In genomic region chr15:45399381-45400212, GRCh38 we compare ENCODE assay signal across 8 cellular contexts. TPM values are rescaled to one million over a fixed set of nuclear protein-coding genes. Genes with fewer than 3 reads are reported as not detected.
DNase-seq lines count a peak whose midpoint lies in the region; ATAC-seq, FAIRE-seq and TF ChIP-seq lines count a peak whose summit lies in the region.

No MANE protein-coding gene starts in this region.

- H4K8ac ChIP-seq in H1 (ENCODE audit: extremely low read depth, insufficient read depth, low read length): no peak overlapping the region

- peaks cover 19% of the 10 kb centered on the region for H3K4me1 ChIP-seq in CD8-positive, alpha-beta T cell (ENCODE audit: insufficient read depth, low read length)
- H3K4me1 ChIP-seq in HEK293 (ENCODE audit: control insufficient read depth, insufficient read depth, low read length) (no peaks in the 10 kb centered on the region), OCI-LY3 (ENCODE audit: low read length) (peaks cover 37% of the 10 kb centered on the region), H1 (replicated peaks in 1 of 4; ENCODE audit: control insufficient read depth in 3 of 4, insufficient read depth in 4 of 4, low read length in 3 of 4) (peaks cover 0 to 7% (median 0%) of the 10 kb centered on the region in 4 experiments; a peak in 2 of 7 replicates)

- H3K27ac ChIP-seq in CD8-positive, alpha-beta T cell (ENCODE audit: low read depth, low read length): no peak overlapping the region
- H3K27ac ChIP-seq in HEK293 (ENCODE audit: extremely low read depth, low read depth, low read length): no peak overlapping the region
- no peak overlapping the region for H3K27ac ChIP-seq in OCI-LY3 (ENCODE audit: low read length)
- no peak overlapping the region for H3K27ac ChIP-seq in H1 (ENCODE audit: low read depth, low read length)

- H2AK5ac ChIP-seq in H1 (ENCODE audit: low read depth, low read length): no peak overlapping the region

- H4K5ac ChIP-seq in H1 (ENCODE audit: insufficient read length, low read depth, low read length): no peak overlapping the region

- peaks cover 11% of the 10 kb centered on the region for H4K20me1 ChIP-seq in OCI-LY3 (ENCODE audit: insufficient read depth, low read length)
- H4K20me1 ChIP-seq in H1 (replicated peaks in 1 of 2; ENCODE audit: control insufficient read depth in 1 of 2, insufficient read depth in 2 of 2, low read length in 2 of 2): peaks cover 0 to 4% of the 10 kb centered on the region in 2 experiments

- no peak overlapping the region for H3K4me3 ChIP-seq in CD8-positive, alpha-beta T cell (ENCODE audit: low read depth, low read length)
- H3K4me3 ChIP-seq in HEK293 (ENCODE audit: low read depth, low read length) (no peak overlapping the region), OCI-LY3 (ENCODE audit: low read length) (no peak overlapping the region), H1 (ENCODE audit: extremely low read depth in 1 of 4, insufficient read depth in 2 of 4, low read depth in 3 of 4, low read length in 4 of 4) (no peak overlapping the region)

- no peak overlapping the region for H3K14ac ChIP-seq in H1 (ENCODE audit: insufficient read length)

- H3K79me2 ChIP-seq in OCI-LY3 (ENCODE audit: low read length): peaks cover 35% of the 10 kb centered on the region
- peaks cover 4 to 16% of the 10 kb centered on the region in 2 experiments for H3K79me2 ChIP-seq in H1 (ENCODE audit: control insufficient read depth in 1 of 2, insufficient read depth in 2 of 2, low read length in 2 of 2)

- no peak overlapping the region for H2BK12ac ChIP-seq in H1 (ENCODE audit: low read depth, low read length)

- no peak overlapping the region for H4K91ac ChIP-seq in H1 (replicated peaks; ENCODE audit: insufficient read length, low read length)

- 47% methylated on average over 6 of the region's 6 CpGs; no CpG with 5 or more reads in 1 of the 2 experiments for WGBS in H1 (ENCODE audit: extremely low coverage in 1 of 2, insufficient coverage in 1 of 2, insufficient read length in 1 of 2, insufficient replicate concordance in 2 of 2, low coverage in 1 of 2, low lambda C conversion rate in 2 of 2, missing lambda C conversion rate in 1 of 2), 2 experiments

- H3K9ac ChIP-seq in OCI-LY3 (ENCODE audit: low read length) (no peak overlapping the region), H1 (replicated peaks in 1 of 4; ENCODE audit: extremely low read depth in 1 of 4, low read depth in 3 of 4, low read length in 3 of 4) (no peak overlapping the region)

- CTCF ChIA-PET in CD8-positive, alpha-beta T cell (lab: Charles Lee): interaction anchor here (1.1 to 5.4 kb wide), 21 partner anchors 9 to 278 kb away, joined by 3 to 52 read pairs (median 6); no protein-coding TSS in a partner anchor
- CTCF ChIA-PET in HEK293 (lab: Yijun Ruan, JAX): interaction anchor here (0.6 to 6.5 kb wide), 14 partner anchors 9 to 273 kb away, joined by 3 to 57 read pairs (median 4); no protein-coding TSS in a partner anchor
- CTCF ChIA-PET in H1 (lab: Charles Lee; ENCODE audit: partially characterized antibody): interaction anchor here (0.7 to 9.3 kb wide), 27 partner anchors 8 to 239 kb away, joined by 3 to 97 read pairs (median 4); no protein-coding TSS in a partner anchor

- H3K36me3 Mint-ChIP-seq in CD8-positive, alpha-beta T cell: peaks cover 7% of the 10 kb centered on the region
- H3K36me3 Mint-ChIP-seq in neural crest cell (ENCODE audit: low read depth): no peaks in the 10 kb centered on the region

- H3K4me2 ChIP-seq in OCI-LY3 (ENCODE audit: low read length) (no peak overlapping the region), H1 (ENCODE audit: insufficient read depth in 1 of 2, low read depth in 2 of 2, low read length in 2 of 2) (no peak overlapping the region)

- no peak overlapping the region for H2BK20ac ChIP-seq in H1 (ENCODE audit: low read length)

- no peak overlapping the region for H3K4me3 Mint-ChIP-seq in CD8-positive, alpha-beta T cell
- peak overlapping the region; percentile 82 for H3K4me3 Mint-ChIP-seq in neural crest cell
- no peak overlapping the region for H3K4me3 Mint-ChIP-seq in stimulated activated naive CD8-positive, alpha-beta T cell treated with anti-CD3 and anti-CD28 coated beads, Interleukin-15, amount 100 ng/mL, for 72 hours

- H2BK15ac ChIP-seq in H1 (ENCODE audit: low read length): no peak overlapping the region

- peaks cover 22% of the 10 kb centered on the region for H3K4me1 Mint-ChIP-seq in CD8-positive, alpha-beta T cell (ENCODE audit: low read depth)
- peaks cover 22% of the 10 kb centered on the region for H3K4me1 Mint-ChIP-seq in neural crest cell
- H3K4me1 Mint-ChIP-seq in stimulated activated naive CD8-positive, alpha-beta T cell treated with anti-CD3 and anti-CD28 coated beads, Interleukin-15, amount 100 ng/mL, for 72 hours: peaks cover 28% of the 10 kb centered on the region

- no peak overlapping the region for H2AFZ ChIP-seq in OCI-LY3 (ENCODE audit: low read depth, low read length)
- no peak overlapping the region for H2AFZ ChIP-seq in H1 (ENCODE audit: low read length)

- no peaks in the 10 kb centered on the region for H3K27me3 Mint-ChIP-seq in CD8-positive, alpha-beta T cell (ENCODE audit: low read depth)
- peaks cover 43% of the 10 kb centered on the region for H3K27me3 Mint-ChIP-seq in neural crest cell (ENCODE audit: low read depth)
- H3K27me3 Mint-ChIP-seq in stimulated activated naive CD8-positive, alpha-beta T cell treated with anti-CD3 and anti-CD28 coated beads, Interleukin-15, amount 100 ng/mL, for 72 hours: no peaks in the 10 kb centered on the region

- peak; percentile 67 to 71 for TF ChIP-seq RAD21 in H1 (IDR thresholded peaks at IDR 0.05 in 1 of 2, conservative IDR thresholded peaks at IDR 0.05 in 1 of 2; ENCODE audit: low read depth in 2 of 2, low read length in 2 of 2)

- no peak for DNase-seq in CD8-positive, alpha-beta T cell
- DNase-seq in H1 (ENCODE audit: low read depth in 1 of 2, low spot score in 2 of 2) (no peak), neural crest cell (ENCODE audit: low read depth, low spot score) (no peak)
- no peak for DNase-seq in stimulated activated naive CD8-positive, alpha-beta T cell treated with anti-CD3 and anti-CD28 coated beads, Interleukin-15, amount 100 ng/mL, for 72 hours
- no peak for DNase-seq in stimulated activated CD4-positive, alpha-beta T cell treated with anti-CD3 and anti-CD28 coated beads, Interleukin-2, amount 100 ng/mL, for 24 hours

- H3K36me3 ChIP-seq in CD8-positive, alpha-beta T cell (ENCODE audit: insufficient read depth, low read length): no peaks in the 10 kb centered on the region
- H3K36me3 ChIP-seq in HEK293 (ENCODE audit: control insufficient read depth in 2 of 2, insufficient read depth in 1 of 2, low read length in 2 of 2): peaks cover 0 to 4% of the 10 kb centered on the region in 2 experiments; a peak in 2 of 3 replicates
- peaks cover 9% of the 10 kb centered on the region for H3K36me3 ChIP-seq in OCI-LY3 (replicated peaks; ENCODE audit: low read depth, low read length)
- H3K36me3 ChIP-seq in H1 (ENCODE audit: control insufficient read depth in 2 of 4, insufficient read depth in 4 of 4, low read length in 3 of 4): no peaks in the 10 kb centered on the region; a peak in 1 of 8 replicates

- no peak overlapping the region for H3K56ac ChIP-seq in H1 (replicated peaks; ENCODE audit: insufficient read length, low read depth, low read length)

- H2BK5ac ChIP-seq in H1 (ENCODE audit: low read depth, low read length): no peak overlapping the region

- no peak overlapping the region for H2BK120ac ChIP-seq in H1 (replicated peaks; ENCODE audit: low read depth, low read length)

- no peak overlapping the region for H3K4ac ChIP-seq in H1 (replicated peaks; ENCODE audit: insufficient read length, low read depth, low read length)

- no peak overlapping the region for H3K18ac ChIP-seq in H1 (ENCODE audit: extremely low read depth, low read length)

- no peak overlapping the region for H3K27ac Mint-ChIP-seq in CD8-positive, alpha-beta T cell
- H3K27ac Mint-ChIP-seq in neural crest cell (ENCODE audit: unreplicated experiment): no peak overlapping the region
- H3K27ac Mint-ChIP-seq in stimulated activated naive CD8-positive, alpha-beta T cell treated with anti-CD3 and anti-CD28 coated beads, Interleukin-15, amount 100 ng/mL, for 72 hours: no peak overlapping the region

- intact Hi-C loops in CD8-positive, alpha-beta T cell (cut with DNase I, micrococcal nuclease): loop anchor here (1.0 to 10.0 kb wide), 10 partner anchors 92 to 1112 kb away; partner anchors contain the start of genes SLC30A4 (in 2 of the 2), CTDSPL2 (in 1 of the 2) and GOLM2 (in 1 of the 2)

- TF ChIP-seq POLR2A in H1 (IDR thresholded peaks at IDR 0.05; ENCODE audit: control extremely low read depth in 1 of 2, low read depth in 2 of 2, low read length in 2 of 2): no peak

- ATAC-seq in CD8-positive, alpha-beta T cell: no peak
- ATAC-seq in GM19351 (IDR thresholded peaks at IDR 0.05; ENCODE audit: unreplicated experiment): no peak
- ATAC-seq in stimulated activated naive CD8-positive, alpha-beta T cell treated with anti-CD3 and anti-CD28 coated beads, Interleukin-15, amount 100 ng/mL, for 72 hours: no peak

- no peaks in the 10 kb centered on the region for H3K27me3 ChIP-seq in CD8-positive, alpha-beta T cell (ENCODE audit: insufficient read depth, low read length)
- H3K27me3 ChIP-seq in OCI-LY3 (ENCODE audit: low read depth, low read length) (no peaks in the 10 kb centered on the region), H1 (replicated peaks in 1 of 4; ENCODE audit: control insufficient read depth in 3 of 4, extremely low read depth in 1 of 4, insufficient read depth in 3 of 4, low read length in 3 of 4) (no peaks in the 10 kb centered on the region; a peak in 2 of 7 replicates)

- FAIRE-seq in H1 (lab: Jason Lieb, UNC): no peak

- peak; percentile 67 for TF ChIP-seq CTCF in CD8-positive, alpha-beta T cell (IDR thresholded peaks at IDR 0.05)
- 0 out of 2 replicates have a peak, but pooled peaks have one; percentile 28 for TF ChIP-seq CTCF in HEK293 (tag by site-specific recombination; IDR thresholded peaks at IDR 0.05)
- TF ChIP-seq CTCF in OCI-LY3 (IDR thresholded peaks at IDR 0.05; ENCODE audit: low read depth, low read length): peak; percentile 83
- peak in 2 of 3 experiments; percentile 46 to 53; a peak in 3 of 4 replicates for TF ChIP-seq CTCF in H1 (IDR thresholded peaks at IDR 0.05; ENCODE audit: control extremely low read depth in 1 of 3, insufficient read depth in 1 of 3, low read depth in 1 of 3, low read length in 3 of 3)
- peak; percentile 80 for TF ChIP-seq CTCF in neural crest cell (conservative IDR thresholded peaks at IDR 0.05)

- POLR2A ChIA-PET in CD8-positive, alpha-beta T cell (lab: Charles Lee): interaction anchor here (0.6 to 0.7 kb wide), 2 partner anchors 199 to 237 kb away, joined by 3 read pairs; no protein-coding TSS in a partner anchor
- POLR2A ChIA-PET in HEK293 (lab: Yijun Ruan, JAX): no interaction called here
- POLR2A ChIA-PET in H1 (lab: Charles Lee; ENCODE audit: partially characterized antibody): interaction anchor here (0.7 to 1.8 kb wide), 2 partner anchors 20 to 198 kb away, joined by 3 to 4 read pairs; no protein-coding TSS in a partner anchor

- H3K23me2 ChIP-seq in H1 (ENCODE audit: low read depth, low read length): peaks cover 5% of the 10 kb centered on the region

- no peaks in the 10 kb centered on the region for H3K9me3 Mint-ChIP-seq in CD8-positive, alpha-beta T cell
- H3K9me3 Mint-ChIP-seq in neural crest cell: no peaks in the 10 kb centered on the region
- no peaks in the 10 kb centered on the region for H3K9me3 Mint-ChIP-seq in stimulated activated naive CD8-positive, alpha-beta T cell treated with anti-CD3 and anti-CD28 coated beads, Interleukin-15, amount 100 ng/mL, for 72 hours

- TF ChIP-seq EP300 in H1 (IDR thresholded peaks at IDR 0.05; ENCODE audit: borderline replicate concordance in 1 of 2, low read depth in 2 of 2, low read length in 2 of 2): no peak

- H3K9me3 ChIP-seq in CD8-positive, alpha-beta T cell (ENCODE audit: low read length): no peaks in the 10 kb centered on the region
- H3K9me3 ChIP-seq in HEK293 (ENCODE audit: control insufficient read depth, insufficient read depth, low read depth, low read length) (no peaks in the 10 kb centered on the region), OCI-LY3 (ENCODE audit: insufficient read depth, low read length) (no peaks in the 10 kb centered on the region), H1 (ENCODE audit: insufficient read depth in 2 of 2, low read depth in 1 of 2, low read length in 1 of 2) (no peaks in the 10 kb centered on the region)

- no peak overlapping the region for H3K23ac ChIP-seq in H1 (ENCODE audit: insufficient read length)

- H3K79me1 ChIP-seq in H1 (ENCODE audit: low read depth, low read length): no peaks in the 10 kb centered on the region

RNA-seq across cellular contexts. Expression of gene GATM, which starts 21.3 kb away (rescaled TPM):
- total RNA-seq in CD8-positive, alpha-beta T cell: under 1 TPM; 0.44 to 0.87 TPM
- 10.0 and 10.2 TPM in 2 replicates for total RNA-seq in H1 (2021; fragmentation: NEBNext Ultra II Directional; extraction: Animal tissue kit (Norgen Biotek cat#: 25700))
- polyA plus RNA-seq in H1 (2011; rRNA removed): 13.5 and 15.1 TPM in 2 replicates
- 19.1 TPM for polyA plus RNA-seq in H1 (2011; cell fraction: cytosol; rRNA removed)
- 12.6 TPM for polyA plus RNA-seq in H1 (2011; cell fraction: nucleus; rRNA removed)
- 9.0 to 12.4 TPM (median 10.1 TPM) in 4 replicates for polyA plus RNA-seq in H1 (2012, experiment 1 of 2)
- polyA plus RNA-seq in H1 (2012, experiment 2 of 2): 3.4 TPM
- 8.9 TPM for polyA plus RNA-seq in H1 (2013, experiment 1 of 2)
- 9.0 TPM for polyA plus RNA-seq in H1 (2013, experiment 2 of 2)
- 15.5 and 22.0 TPM in 2 replicates for polyA minus RNA-seq in H1 (2011; rRNA and poly(A)+ RNA removed)
- polyA minus RNA-seq in H1 (2011; cell fraction: cytosol; rRNA and poly(A)+ RNA removed): 8.5 TPM
- polyA minus RNA-seq in H1 (2011; cell fraction: nucleus; rRNA and poly(A)+ RNA removed): 17.3 TPM
- 9.7 and 10.7 TPM in 2 replicates for total RNA-seq in neural crest cell

Comparison
In these comparisons a context has a peak if more than half of its experiments do, and no peak if none do; other contexts are left out.
1. CTCF ChIP-seq: peak in every context shown above with its lines; median percentile 83 in OCI-LY3; 80 in neural crest cell; 67 in CD8-positive, alpha-beta T cell; 50 in H1; 28 in HEK293.